In genomic region chr2:168583064-168583709, GRCh38 we compare ENCODE assay signal across 8 cellular contexts.
DNase-seq lines count a peak whose midpoint lies in the region; ATAC-seq lines count a peak whose summit lies in the region.

No MANE protein-coding gene starts in this region.

- peak; percentile 64 for ATAC-seq in GM19452 (IDR thresholded peaks at IDR 0.05; ENCODE audit: unreplicated experiment)

- DNase-seq in AG08396 (ENCODE audit: low spot score) = peak; percentile 12
- DNase-seq in M059J (ENCODE audit: low read depth) = peak; percentile 42
- DNase-seq in glomerular visceral epithelial cell (ENCODE audit: extremely low spot score) = peak; percentile 40
- DNase-seq in NCI-H2029 (lab: John Stamatoyannopoulos, UW) = no peak
- DNase-seq in NCI-H2171 treated with DMSO at 0.1 percent for 48 hours (lab: John Stamatoyannopoulos, UW) = no peak
- no peak for DNase-seq in activated CD4-positive, alpha-beta T cell treated with anti-CD3 and anti-CD28 coated beads, Interleukin-2, amount 50 U/mL, for 4 hours
- no peak for DNase-seq in 8988T

Comparison
In these comparisons a context has a peak if more than half of its experiments do, and no peak if none do; other contexts are left out.
1. DNase-seq: peak in AG08396 (single experiment), M059J (single experiment) and glomerular visceral epithelial cell (single experiment); none in NCI-H2029 (single experiment), NCI-H2171 treated with DMSO at 0.1 percent for 48 hours (single experiment), activated CD4-positive, alpha-beta T cell treated with anti-CD3 and anti-CD28 coated beads, Interleukin-2, amount 50 U/mL, for 4 hours (0 of 2) and 8988T (single experiment).